Comparison of ENCODE assay signal across 1 cellular context in the genomic region with DNA sequence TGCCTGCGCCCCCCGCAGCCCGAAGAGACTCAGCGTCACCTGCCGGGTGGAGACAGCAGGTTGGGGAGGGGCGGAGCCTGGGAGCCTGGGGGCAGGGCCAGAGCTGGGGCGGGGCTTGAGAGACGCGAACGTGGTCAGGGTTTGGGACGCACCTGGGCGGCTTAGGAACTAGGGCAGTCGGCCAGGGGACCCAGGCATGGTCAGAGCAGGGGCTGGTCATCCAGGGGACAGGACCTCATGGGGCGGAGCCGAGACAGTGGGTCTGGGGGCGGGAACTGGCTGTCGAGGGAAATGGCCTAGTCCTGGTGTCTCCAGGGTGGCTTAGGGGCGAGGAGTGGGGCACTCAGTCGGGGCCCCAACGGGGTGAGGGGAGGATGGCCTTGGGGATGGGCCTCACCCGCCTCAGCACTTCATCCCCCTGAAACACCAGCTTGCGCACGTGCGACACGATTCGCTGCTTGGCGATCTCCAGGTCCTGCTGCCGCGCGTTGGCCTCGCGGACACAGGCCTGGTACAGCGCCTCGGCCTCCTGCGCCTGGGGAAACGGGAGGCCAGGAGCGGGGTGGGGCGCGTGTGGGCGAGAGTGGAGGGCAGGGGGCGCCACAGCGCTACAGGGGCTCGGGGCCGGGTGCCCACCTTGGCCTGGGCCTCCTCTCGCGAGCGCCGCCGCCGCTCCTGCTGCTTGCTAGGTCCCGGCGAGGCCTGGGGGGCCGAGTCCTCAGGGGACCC.
TF ChIP-seq lines count a peak whose summit lies in the region.

No MANE protein-coding gene starts in this region.

TF ChIP-seq in H1, 55 proteins besides CTCF, POLR2A, EP300 and RAD21:
- TF ChIP-seq ASH2L (IDR thresholded peaks at IDR 0.05; ENCODE audit: low read length) (peak; percentile 10), TAF7 (optimal IDR thresholded peaks at IDR 0.05; ENCODE audit: borderline replicate concordance, low read depth, low read length) (no peak), PHF8 (conservative IDR thresholded peaks at IDR 0.05; ENCODE audit: low read depth, low read length) (no peak), TAF1 (IDR thresholded peaks at IDR 0.05; ENCODE audit: low read depth, low read length) (peak; percentile 28; the same call in 1 of the 2 replicates), TCF12 (IDR thresholded peaks at IDR 0.05; ENCODE audit: low read depth, low read length) (no peak), CREB1 (IDR thresholded peaks at IDR 0.05) (0 out of 2 replicates have a peak, but pooled peaks have one; percentile 7), CBX8 (IDR thresholded peaks at IDR 0.05; ENCODE audit: borderline replicate concordance, low read depth, low read length) (no peak), TEAD4 (IDR thresholded peaks at IDR 0.05; ENCODE audit: low read depth, low read length) (no peak), YY1 (IDR thresholded peaks at IDR 0.05; ENCODE audit: low read depth, low read length) (no peak), SAP30 (IDR thresholded peaks at IDR 0.05; ENCODE audit: insufficient read depth, insufficient replicate concordance, low read length) (no peak), KDM5A (IDR thresholded peaks at IDR 0.05; ENCODE audit: low read length) (no peak), NRF1 (IDR thresholded peaks at IDR 0.05; ENCODE audit: low read depth, low read length) (no peak), SP1 (IDR thresholded peaks at IDR 0.05; ENCODE audit: low read depth, low read length) (no peak)
- TF ChIP-seq, protein P1, sequence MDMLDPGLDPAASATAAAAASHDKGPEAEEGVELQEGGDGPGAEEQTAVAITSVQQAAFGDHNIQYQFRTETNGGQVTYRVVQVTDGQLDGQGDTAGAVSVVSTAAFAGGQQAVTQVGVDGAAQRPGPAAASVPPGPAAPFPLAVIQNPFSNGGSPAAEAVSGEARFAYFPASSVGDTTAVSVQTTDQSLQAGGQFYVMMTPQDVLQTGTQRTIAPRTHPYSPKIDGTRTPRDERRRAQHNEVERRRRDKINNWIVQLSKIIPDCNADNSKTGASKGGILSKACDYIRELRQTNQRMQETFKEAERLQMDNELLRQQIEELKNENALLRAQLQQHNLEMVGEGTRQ (IDR thresholded peaks at IDR 0.05; ENCODE audit: low read length): no peak
- TF ChIP-seq, protein P2, sequence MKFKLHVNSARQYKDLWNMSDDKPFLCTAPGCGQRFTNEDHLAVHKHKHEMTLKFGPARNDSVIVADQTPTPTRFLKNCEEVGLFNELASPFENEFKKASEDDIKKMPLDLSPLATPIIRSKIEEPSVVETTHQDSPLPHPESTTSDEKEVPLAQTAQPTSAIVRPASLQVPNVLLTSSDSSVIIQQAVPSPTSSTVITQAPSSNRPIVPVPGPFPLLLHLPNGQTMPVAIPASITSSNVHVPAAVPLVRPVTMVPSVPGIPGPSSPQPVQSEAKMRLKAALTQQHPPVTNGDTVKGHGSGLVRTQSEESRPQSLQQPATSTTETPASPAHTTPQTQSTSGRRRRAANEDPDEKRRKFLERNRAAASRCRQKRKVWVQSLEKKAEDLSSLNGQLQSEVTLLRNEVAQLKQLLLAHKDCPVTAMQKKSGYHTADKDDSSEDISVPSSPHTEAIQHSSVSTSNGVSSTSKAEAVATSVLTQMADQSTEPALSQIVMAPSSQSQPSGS (IDR thresholded peaks at IDR 0.05; ENCODE audit: low read length): no peak
